12 cellular contexts compared by ENCODE assay signal in genomic region chr4:74123065-74123728, GRCh38. TPM values are rescaled to one million over a fixed set of nuclear protein-coding genes. Genes with fewer than 3 reads are reported as not detected.
DNase-seq lines count a peak whose midpoint lies in the region; ATAC-seq, FAIRE-seq and TF ChIP-seq lines count a peak whose summit lies in the region.
"Had no signal": no experiment of that assay in that cellular context is flagged by ENCODE, and none has a peak within 500 bp of the region (broad histone marks: within the 10 kb centered on the region; RNA-seq: fewer than 3 reads in every experiment).

No MANE protein-coding gene starts in this region.

- H3K27ac ChIP-seq in OCI-LY3 (ENCODE audit: low read length) (no peak overlapping the region), small intestine (ENCODE audit: low read depth in 1 of 2, low read length in 1 of 2) (no peak overlapping the region)
- H3K27ac ChIP-seq: skin epidermis had no signal

- DNase-seq in AG04449 (ENCODE audit: low read depth, low spot score): peak; percentile 77
- DNase-seq in HAP-1 (ENCODE audit: low spot score in 2 of 2): peak; percentile 15 to 22
- DNase-seq in left ventricle myocardium superior: no peak
- no peak for DNase-seq in HuH-7.5 (ENCODE audit: low spot score)
- no peak for DNase-seq in small intestine
- DNase-seq: activated T-cell treated with anti-CD3 and anti-CD28 coated beads, Interleukin-2, amount 50 U/mL, for 48 hours; CD8-positive, alpha-beta T cell; stimulated activated naive CD8-positive, alpha-beta T cell treated with anti-CD3 and anti-CD28 coated beads, Interleukin-15, Interleukin-2, amounts not matched to agents 100 U/mL and 50 U/mL, for 24 hours had no signal

- no peak overlapping the region for H3K4me3 ChIP-seq in AG04449 (ENCODE audit: low read depth, low read length)
- no peak overlapping the region for H3K4me3 ChIP-seq in HAP-1
- H3K4me3 ChIP-seq in OCI-LY3 (ENCODE audit: low read length): no peak overlapping the region
- no peak overlapping the region for H3K4me3 ChIP-seq in small intestine (ENCODE audit: low read depth in 1 of 2, low read length in 2 of 2)
- H3K4me3 ChIP-seq: skin epidermis had no signal

- H3K36me3 ChIP-seq in HAP-1 (replicated peaks) (no peaks in the 10 kb centered on the region), OCI-LY3 (replicated peaks; ENCODE audit: low read depth, low read length) (no peaks in the 10 kb centered on the region), small intestine (ENCODE audit: control insufficient read depth in 2 of 2, insufficient read depth in 2 of 2, low read length in 2 of 2) (no peaks in the 10 kb centered on the region)

- H3K27me3 ChIP-seq in HAP-1 (ENCODE audit: low read depth) (no peaks in the 10 kb centered on the region), OCI-LY3 (ENCODE audit: low read depth, low read length) (no peaks in the 10 kb centered on the region), small intestine (ENCODE audit: control insufficient read depth in 2 of 2, insufficient read depth in 2 of 2, low read length in 2 of 2) (no peaks in the 10 kb centered on the region)

- peak overlapping the region; percentile 13; the same call in 1 of the 2 replicates for H3K4me2 ChIP-seq in OCI-LY3 (ENCODE audit: low read length)

- 81 to 91% (median 85%) methylated on average over 1 of the region's 1 CpG for WGBS in small intestine, 3 donors

- CTCF ChIA-PET in AG04449 (lab: Yijun Ruan, JAX): no interaction called here

- POLR2A ChIA-PET in AG04449 (lab: Yijun Ruan, JAX): no interaction called here

- H4K20me1 ChIP-seq in OCI-LY3 (ENCODE audit: insufficient read depth, low read length): no peaks in the 10 kb centered on the region

- intact Hi-C loops in left ventricle myocardium superior (cut with micrococcal nuclease): no loop called here

- peak; percentile 83 for ATAC-seq in left ventricle myocardium superior
- ATAC-seq in HG03280 (IDR thresholded peaks at IDR 0.05; ENCODE audit: unreplicated experiment): no peak
- no peak for ATAC-seq in GM19395 (IDR thresholded peaks at IDR 0.05; ENCODE audit: unreplicated experiment)
- ATAC-seq: CD8-positive, alpha-beta T cell; stimulated activated naive CD8-positive, alpha-beta T cell treated with anti-CD3 and anti-CD28 coated beads, Interleukin-15, Interleukin-2, amounts not matched to agents 100 U/mL and 50 U/mL, for 24 hours had no signal

- no peak overlapping the region for H2AFZ ChIP-seq in OCI-LY3 (ENCODE audit: low read depth, low read length)

- H3K4me1 ChIP-seq in HAP-1 (no peaks in the 10 kb centered on the region), OCI-LY3 (ENCODE audit: low read length) (peaks cover 8% of the 10 kb centered on the region), small intestine (ENCODE audit: control insufficient read depth in 2 of 2, insufficient read depth in 1 of 2, low read depth in 1 of 2, low read length in 1 of 2) (no peaks in the 10 kb centered on the region)

- H3K9ac ChIP-seq in OCI-LY3 (ENCODE audit: low read length): no peak overlapping the region

- in situ Hi-C loops in HAP-1 (cut with MboI; ENCODE audit: low sequenced_read_pairs): no loop called here

- FAIRE-seq in small intestine (lab: Jason Lieb, UNC): no peak

- no peak for TF ChIP-seq CTCF in AG04449 (IDR thresholded peaks at IDR 0.05; ENCODE audit: insufficient read depth, low read length, missing control alignments)
- no peak for TF ChIP-seq CTCF in OCI-LY3 (IDR thresholded peaks at IDR 0.05; ENCODE audit: low read depth, low read length)

- H3K79me2 ChIP-seq in OCI-LY3 (ENCODE audit: low read length): no peaks in the 10 kb centered on the region

- H3K9me3 ChIP-seq in HAP-1: no peaks in the 10 kb centered on the region
- no peaks in the 10 kb centered on the region for H3K9me3 ChIP-seq in OCI-LY3 (ENCODE audit: insufficient read depth, low read length)
- H3K9me3 ChIP-seq in small intestine (ENCODE audit: control insufficient read depth, low read depth): no peaks in the 10 kb centered on the region

RNA-seq across cellular contexts. Expression of gene CXCL2, which starts 24.2 kb away (rescaled TPM):
- total RNA-seq in left ventricle myocardium superior: 12.0 TPM
- polyA plus RNA-seq in small intestine: 10 to 100 TPM in 1 of 3 donors, 1 to 10 TPM in 2; 1.1 to 24.4 (median 3.8) TPM

RNA-seq across cellular contexts. Expression of gene MTHFD2L, which starts 34.7 kb away (rescaled TPM):
- total RNA-seq in left ventricle myocardium superior: 8.5 TPM
- polyA plus RNA-seq in small intestine: 1 to 10 TPM; 4.1 to 6.7 (median 6.5) TPM

Comparison
In these comparisons a context has a peak if more than half of its experiments do, and no peak if none do; other contexts are left out.
1. DNase-seq: peak in AG04449 (single experiment) and HAP-1 (2 of 2); none in left ventricle myocardium superior (single experiment), HuH-7.5 (single experiment) and small intestine (single experiment).